8 cellular contexts compared by ENCODE assay signal in the genomic region with DNA sequence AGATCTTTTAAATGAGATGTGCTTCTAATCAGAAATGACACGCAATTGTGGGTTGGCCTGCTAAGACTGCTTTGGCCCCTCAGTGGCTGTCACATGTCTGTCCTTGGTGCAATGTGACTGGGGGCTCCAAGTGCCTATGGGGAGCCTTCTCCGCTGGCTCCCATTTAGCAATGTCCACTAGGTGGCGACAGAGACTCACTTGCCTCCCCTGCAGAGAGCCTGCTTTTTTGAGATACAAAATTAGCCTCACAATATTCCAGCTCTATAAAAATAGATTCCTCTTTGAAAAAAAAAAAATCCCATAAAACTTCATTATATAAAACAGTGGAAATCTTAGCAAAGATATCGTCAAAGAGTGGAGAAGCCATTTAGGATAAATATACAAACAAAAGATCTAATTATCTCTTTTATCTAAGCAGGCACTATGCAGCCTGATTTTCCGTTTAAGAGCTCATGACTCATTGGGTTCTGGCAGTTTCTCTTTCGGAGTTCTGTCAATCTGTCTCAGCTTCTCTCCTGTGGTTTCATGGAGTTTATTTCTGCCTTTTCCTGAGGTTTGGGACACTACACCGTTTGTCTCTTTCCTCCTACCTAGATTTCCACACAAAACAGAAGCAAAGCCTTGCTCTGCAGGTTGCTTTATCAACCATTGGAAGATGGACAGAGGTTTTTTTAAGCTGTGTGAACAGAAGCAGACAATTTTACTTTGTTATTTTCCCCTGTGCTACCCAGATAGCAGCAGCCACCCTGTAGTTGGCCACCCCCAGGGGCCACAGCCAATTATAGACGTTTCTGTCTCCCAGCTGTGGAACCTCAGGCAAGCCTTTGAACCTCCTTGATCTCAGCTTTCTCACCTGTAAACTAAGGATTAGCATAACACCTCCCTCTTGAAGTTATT.
DNase-seq lines count a peak whose midpoint lies in the region; ATAC-seq and TF ChIP-seq lines count a peak whose summit lies in the region.

No MANE protein-coding gene starts in this region.

- intact Hi-C loops in esophagus muscularis mucosa (cut with DNase I), result loop anchor here (2.0 to 10.0 kb wide), 4 partner anchors 30 to 239 kb away; no protein-coding TSS in a partner anchor

- H3K9me3 ChIP-seq in esophagus muscularis mucosa, result no peaks in the 10 kb centered on the region

- no peak overlapping the region for H3K27ac Mint-ChIP-seq in naive B cell

- ATAC-seq in GM18498 (IDR thresholded peaks at IDR 0.05; ENCODE audit: unreplicated experiment) (peak; percentile 61), HG03565 (IDR thresholded peaks at IDR 0.05; ENCODE audit: unreplicated experiment) (peak; percentile 63), naive B cell (ENCODE audit: low read depth in 2 of 2) (peak; percentile 56 to 67)

- TF ChIP-seq POLR2A in esophagus muscularis mucosa (IDR thresholded peaks at IDR 0.05; ENCODE audit: low read depth), result no peak

- H3K36me3 Mint-ChIP-seq in naive B cell, result no peaks in the 10 kb centered on the region

- H3K9me3 Mint-ChIP-seq in naive B cell, result no peaks in the 10 kb centered on the region

- H3K4me1 Mint-ChIP-seq in naive B cell, result peaks cover 0 to 6% (median 0%) of the 10 kb centered on the region in 3 donors

- no peak overlapping the region for H3K27ac ChIP-seq in esophagus muscularis mucosa (replicated peaks in 1 of 4)

- DNase-seq in A172 (ENCODE audit: low spot score) (peak; percentile 69), NOMO-1 treated with DMSO at 0.1 percent for 48 hours (lab: John Stamatoyannopoulos, UW; ENCODE audit: unreplicated experiment) (peak; percentile 76), activated T-cell treated with anti-CD3 and anti-CD28 coated beads for 4 hours (peak; percentile 48), esophagus muscularis mucosa (ENCODE audit: extremely low spot score) (peak; percentile 92), naive B cell (peak; percentile 41)
- DNase-seq in stimulated activated CD8-positive, alpha-beta memory T cell treated with anti-CD3 and anti-CD28 coated beads, Interleukin-7, amount 100 ng/mL, for 48 hours (ENCODE audit: extremely low read depth in 1 of 2, low read depth in 1 of 2), result peak; percentile 20 to 22

- peak overlapping the region; percentile 23 to 28 (median 26) for H3K4me3 ChIP-seq in esophagus muscularis mucosa

- 10% methylated on average over 8 of the region's 8 CpGs for WGBS in esophagus muscularis mucosa

- H3K36me3 ChIP-seq in esophagus muscularis mucosa, result no peaks in the 10 kb centered on the region

- H3K27me3 ChIP-seq in esophagus muscularis mucosa, result no peaks in the 10 kb centered on the region

- TF ChIP-seq CTCF in esophagus muscularis mucosa (IDR thresholded peaks at IDR 0.05), result peak in 2 of 3 experiments; percentile 90 to 95

- no peak for TF ChIP-seq EP300 in esophagus muscularis mucosa (IDR thresholded peaks at IDR 0.05)

- H3K4me1 ChIP-seq in esophagus muscularis mucosa, result peaks cover 4 to 14% (median 10%) of the 10 kb centered on the region in 4 donors

- peaks cover 0 to 16% (median 13%) of the 10 kb centered on the region in 3 donors for H3K27me3 Mint-ChIP-seq in naive B cell

- H3K4me3 Mint-ChIP-seq in naive B cell, result no peak overlapping the region

Comparison
In these comparisons a context has a peak if more than half of its experiments do, and no peak if none do; other contexts are left out.
1. DNase-seq: peak in every context shown above with its lines; median percentile 92 in esophagus muscularis mucosa; 76 in NOMO-1 treated with DMSO at 0.1 percent for 48 hours; 69 in A172; 48 in activated T-cell treated with anti-CD3 and anti-CD28 coated beads for 4 hours; 41 in naive B cell; 21 in stimulated activated CD8-positive, alpha-beta memory T cell treated with anti-CD3 and anti-CD28 coated beads, Interleukin-7, amount 100 ng/mL, for 48 hours.